Comparison of ENCODE assay signal across 18 cellular contexts in genomic region chr17:78111012-78111726, GRCh38. TPM values are rescaled to one million over a fixed set of nuclear protein-coding genes. Genes with fewer than 3 reads are reported as not detected.
DNase-seq lines count a peak whose midpoint lies in the region; ATAC-seq and TF ChIP-seq lines count a peak whose summit lies in the region.
"Had no signal": no experiment of that assay in that cellular context is flagged by ENCODE, and none has a peak within 500 bp of the region (broad histone marks: within the 10 kb centered on the region; RNA-seq: fewer than 3 reads in every experiment).

No MANE protein-coding gene starts in this region.

- H3K4me1 Mint-ChIP-seq in central memory CD8-positive, alpha-beta T cell: peaks cover 42% of the 10 kb centered on the region

- H3K27me3 Mint-ChIP-seq in central memory CD8-positive, alpha-beta T cell: no peaks in the 10 kb centered on the region

- H3K27ac Mint-ChIP-seq in central memory CD8-positive, alpha-beta T cell (ENCODE audit: low read depth): peak overlapping the region; percentile 32
- H3K27ac Mint-ChIP-seq: activated T-helper 2 cell treated with anti-CD3 and anti-CD28 coated beads, Interferon-gamma antibody, Interleukin-2, Interleukin-4, amounts not matched to agents 10 μg/mL and 5 μg/mL and 100 μg/mL, durations not matched to agents 14 hours and 24 hours and 36 hours had no signal

- TF ChIP-seq CTCF in gastrocnemius medialis (IDR thresholded peaks at IDR 0.05 in 4 of 5, conservative IDR thresholded peaks at IDR 0.05 in 1 of 5): no peak

- in situ Hi-C loops in gastrocnemius medialis (cut with MboI; ENCODE audit: low sequenced_read_pairs in 4 of 4): loop anchor here in 2 of 4 donors (5.0 to 10.0 kb wide), 3 partner anchors 66 to 134 kb away; partner anchors contain the start of genes AFMID (in 1 of the 2) and TK1 (in 1 of the 2)

- TF ChIP-seq POLR2A in gastrocnemius medialis (IDR thresholded peaks at IDR 0.05): no peak

- intact Hi-C loops in gastrocnemius medialis (cut with DNase I; ENCODE audit: low total_unique reads): no loop called here

- H3K36me3 Mint-ChIP-seq in central memory CD8-positive, alpha-beta T cell (ENCODE audit: insufficient read depth): peaks cover 71% of the 10 kb centered on the region

- DNase-seq in activated T-cell treated with anti-CD3 and anti-CD28 coated beads, Interleukin-2, amount 50 U/mL, for 1 hour: peak; percentile 20
- DNase-seq in activated T-cell treated with anti-CD3 and anti-CD28 coated beads for 4 hours (no peak), gastrocnemius medialis (no peak), hippocampal formation (lab: John Stamatoyannopoulos, UW) (no peak)
- DNase-seq in central memory CD8-positive, alpha-beta T cell (ENCODE audit: low spot score in 2 of 2): no peak
- DNase-seq: effector CD4-positive, alpha-beta T cell; GDM1; GM23248; KBM-7; NCI-H1417; NCI-H345; OCI-M1 had no signal

- no peak for ATAC-seq in central memory CD8-positive, alpha-beta T cell (replicated peaks; ENCODE audit: extremely low read depth, poor library complexity, severe bottlenecking)
- peak; percentile 8 to 10 for ATAC-seq in gastrocnemius medialis
- no peak for ATAC-seq in HG03039 (IDR thresholded peaks at IDR 0.05; ENCODE audit: unreplicated experiment)

- H3K4me1 ChIP-seq in gastrocnemius medialis: peaks cover 25 to 31% of the 10 kb centered on the region in 2 donors
- H3K4me1 ChIP-seq: A549 had no signal

- H3K27me3 ChIP-seq in gastrocnemius medialis: no peaks in the 10 kb centered on the region
- H3K27me3 ChIP-seq: tibial nerve had no signal

- no peaks in the 10 kb centered on the region for H3K9me3 Mint-ChIP-seq in central memory CD8-positive, alpha-beta T cell
- H3K9me3 Mint-ChIP-seq: activated T-helper 2 cell treated with anti-CD3 and anti-CD28 coated beads, Interferon-gamma antibody, Interleukin-2, Interleukin-4, amounts not matched to agents 10 μg/mL and 5 μg/mL and 100 μg/mL, durations not matched to agents 14 hours and 24 hours and 36 hours; CD8-positive, alpha-beta memory T cell had no signal

- H3K4me3 ChIP-seq in gastrocnemius medialis: no peak overlapping the region
- H3K4me3 ChIP-seq: A549, GM23248, tibial nerve had no signal

- no peaks in the 10 kb centered on the region for H3K9me3 ChIP-seq in gastrocnemius medialis
- H3K9me3 ChIP-seq: A549, tibial nerve had no signal

- H3K4me3 Mint-ChIP-seq in central memory CD8-positive, alpha-beta T cell: peak overlapping the region; percentile 31

- no peaks in the 10 kb centered on the region for H3K36me3 ChIP-seq in gastrocnemius medialis

- H3K27ac ChIP-seq in gastrocnemius medialis: peak overlapping the region; percentile 76 to 85 (median 82)
- H3K27ac ChIP-seq: A549, GM23248 had no signal

RNA-seq across cellular contexts. Expression of gene TMC6, which starts 17.4 kb away (rescaled TPM):
- 1 to 10 TPM in 3 of 4 donors, under 1 TPM in 1; 0.27 to 4.9 (median 2.6) TPM for total RNA-seq in gastrocnemius medialis
- total RNA-seq: GM23248 had no signal

RNA-seq across cellular contexts. Expression of gene TMC8, which starts 19.4 kb away (rescaled TPM):
- total RNA-seq in gastrocnemius medialis: 1 to 10 TPM in 1 of 4 donors, under 1 TPM in 2, not detected in 1; 0.18 to 1.6 (median 0.65) TPM
- total RNA-seq: GM23248 had no signal

RNA-seq across cellular contexts. Expression of gene C17orf99, which starts 35.0 kb away (rescaled TPM):
- not detected for total RNA-seq in gastrocnemius medialis
- total RNA-seq: activated T-helper 2 cell treated with anti-CD3 and anti-CD28 coated beads, Interferon-gamma antibody, Interleukin-2, Interleukin-4, amounts not matched to agents 10 μg/mL and 5 μg/mL and 100 μg/mL, durations not matched to agents 14 hours and 24 hours and 36 hours; CD8-positive, alpha-beta memory T cell; GM23248; mesenteric fat pad; tibial nerve had no signal

RNA-seq across cellular contexts. Expression of gene SYNGR2, which starts 57.2 kb away (rescaled TPM):
- 100 to 1,000 TPM; 104 to 218 (median 163) TPM for total RNA-seq in gastrocnemius medialis

Comparison
In these comparisons a context has a peak if more than half of its experiments do, and no peak if none do; other contexts are left out.
1. ATAC-seq: peak in gastrocnemius medialis (2 of 2); none in central memory CD8-positive, alpha-beta T cell (single experiment) and HG03039 (single experiment).